ENCODE assay signal across 16 cellular contexts in genomic region chr1:51345300-51345687, GRCh38. TPM values are rescaled to one million over a fixed set of nuclear protein-coding genes. Genes with fewer than 3 reads are reported as not detected.
A peak's percentile ranks its signal among the peaks of the same experiment; 100 is the strongest.
DNase-seq lines count a peak whose midpoint lies in the region; ATAC-seq and TF ChIP-seq lines count a peak whose summit lies in the region.
"Had no signal": no experiment of that assay in that cellular context is flagged by ENCODE, and none has a peak within 500 bp of the region (broad histone marks: within the 10 kb centered on the region; RNA-seq: fewer than 3 reads in every experiment).

No MANE protein-coding gene starts in this region.

- ATAC-seq in omental fat pad (ENCODE audit: low FRiP score) = peak; percentile 16

- peaks cover 17% of the 10 kb centered on the region for H3K36me3 Mint-ChIP-seq in Calu3 (ENCODE audit: insufficient read depth, unreplicated experiment)

- peak overlapping the region; percentile 66 for H3K4me3 ChIP-seq in HUES64 (ENCODE audit: low read length)
- peak overlapping the region; percentile 53 for H3K4me3 ChIP-seq in left ventricle myocardium inferior
- no peak overlapping the region for H3K4me3 ChIP-seq in thyroid gland (replicated peaks in 1 of 3)

- WGBS in HUES64 = 71% methylated on average over 15 of the region's 15 CpGs
- 62 to 74% methylated on average over 9 to 15 of the region's 15 CpGs for WGBS in thyroid gland, 2 donors

- peaks cover 11% of the 10 kb centered on the region for H3K4me1 Mint-ChIP-seq in Calu3 (ENCODE audit: low read depth, unreplicated experiment)
- H3K4me1 Mint-ChIP-seq: activated CD4-positive, alpha-beta T cell treated with anti-CD3 and anti-CD28 coated beads, Interleukin-2, amount 10 ng/mL, durations not matched to agents 7 days and 5 days had no signal

- DNase-seq in Calu3 = no peak
- DNase-seq in left ventricle myocardium inferior = no peak
- DNase-seq in omental fat pad (ENCODE audit: low spot score) = no peak
- no peak for DNase-seq in thyroid gland
- DNase-seq in DMS79 (lab: John Stamatoyannopoulos, UW) = no peak
- DNase-seq in NOMO-1 treated with dmso at 0.1 percent for 144 hours (lab: John Stamatoyannopoulos, UW; ENCODE audit: unreplicated experiment) = no peak
- DNase-seq in stimulated activated CD4-positive, alpha-beta T cell treated with anti-CD3 and anti-CD28 coated beads, Interleukin-4, amount 100 ng/mL, for 4 hours = no peak
- DNase-seq: activated CD4-positive, alpha-beta T cell treated with anti-CD3 and anti-CD28 coated beads, Interleukin-2, amount 10 ng/mL, durations not matched to agents 7 days and 5 days; activated naive CD4-positive, alpha-beta T cell treated with anti-CD3 and anti-CD28 coated beads for 36 hours; anterior cingulate cortex; cerebellar nuclear complex; effector CD8-positive, alpha-beta T cell; GDM1; NCI-H2227 treated with DMSO at 0.1 percent for 48 hours had no signal

- H3K9me3 ChIP-seq in HUES64 (ENCODE audit: insufficient read depth, low read depth, low read length) (no peaks in the 10 kb centered on the region), left ventricle myocardium inferior (replicated peaks) (no peaks in the 10 kb centered on the region), thyroid gland (no peaks in the 10 kb centered on the region)
- H3K9me3 ChIP-seq: right lobe of liver had no signal

- intact Hi-C loops in Calu3 (cut with micrococcal nuclease; ENCODE audit: unreplicated experiment) = no loop called here
- intact Hi-C loops in left ventricle myocardium inferior (cut with micrococcal nuclease) = no loop called here
- intact Hi-C loops in thyroid gland (cut with DNase I) = no loop called here

- H3K27ac ChIP-seq in HUES64 (ENCODE audit: low read depth, low read length) = no peak overlapping the region
- H3K27ac ChIP-seq in left ventricle myocardium inferior (replicated peaks) = no peak overlapping the region
- H3K27ac ChIP-seq in thyroid gland = no peak overlapping the region
- H3K27ac ChIP-seq: right lobe of liver had no signal

- BruUV-seq in Calu3 (replicated peaks; lab: Mats Ljungman, UMichigan) = no TSS peak

- no peak overlapping the region for H3K27ac Mint-ChIP-seq in Calu3 (ENCODE audit: unreplicated experiment)
- H3K27ac Mint-ChIP-seq: activated CD4-positive, alpha-beta T cell treated with anti-CD3 and anti-CD28 coated beads, Interleukin-2, amount 10 ng/mL, durations not matched to agents 7 days and 5 days; activated naive CD4-positive, alpha-beta T cell treated with anti-CD3 and anti-CD28 coated beads for 36 hours had no signal

- H3K36me3 ChIP-seq in HUES64 (ENCODE audit: insufficient read depth, low read length) (no peaks in the 10 kb centered on the region), left ventricle myocardium inferior (no peaks in the 10 kb centered on the region), thyroid gland (no peaks in the 10 kb centered on the region)
- H3K36me3 ChIP-seq: right lobe of liver had no signal

- H3K4me3 Mint-ChIP-seq in Calu3 (ENCODE audit: low read depth, unreplicated experiment) = peak overlapping the region; percentile 77
- H3K4me3 Mint-ChIP-seq: activated CD4-positive, alpha-beta T cell treated with anti-CD3 and anti-CD28 coated beads, Interleukin-2, amount 10 ng/mL, durations not matched to agents 7 days and 5 days; activated naive CD4-positive, alpha-beta T cell treated with anti-CD3 and anti-CD28 coated beads for 36 hours had no signal

- no peak overlapping the region for H3K9ac ChIP-seq in HUES64 (ENCODE audit: low read depth, low read length)

- TF ChIP-seq CTCF in Calu3 (IDR thresholded peaks at IDR 0.05; ENCODE audit: unreplicated experiment) (no peak), left ventricle myocardium inferior (IDR thresholded peaks at IDR 0.05; ENCODE audit: borderline replicate concordance) (no peak), omental fat pad (IDR thresholded peaks at IDR 0.05) (no peak), thyroid gland (IDR thresholded peaks at IDR 0.05) (no peak)

- H3K27me3 Mint-ChIP-seq in Calu3 (ENCODE audit: unreplicated experiment) = no peaks in the 10 kb centered on the region

- H3K27me3 ChIP-seq in HUES64 (ENCODE audit: insufficient read depth, low read length) (peaks cover 29% of the 10 kb centered on the region), left ventricle myocardium inferior (ENCODE audit: low read depth) (peaks cover 46% of the 10 kb centered on the region), thyroid gland (no peaks in the 10 kb centered on the region)
- H3K27me3 ChIP-seq: right lobe of liver had no signal

- no peak for TF ChIP-seq POLR2A in thyroid gland (IDR thresholded peaks at IDR 0.05)

- no peaks in the 10 kb centered on the region for H3K9me3 Mint-ChIP-seq in Calu3 (ENCODE audit: low read depth, unreplicated experiment)
- H3K9me3 Mint-ChIP-seq: activated CD4-positive, alpha-beta T cell treated with anti-CD3 and anti-CD28 coated beads, Interleukin-2, amount 10 ng/mL, durations not matched to agents 7 days and 5 days; activated naive CD4-positive, alpha-beta T cell treated with anti-CD3 and anti-CD28 coated beads for 36 hours had no signal

- CTCF ChIA-PET in Calu3 (lab: Charles Lee) = interaction anchor here (0.6 kb wide), 2 partner anchors 255 to 311 kb away, joined by 8 read pairs; no protein-coding TSS in a partner anchor

- H3K4me1 ChIP-seq in HUES64 (ENCODE audit: insufficient read depth, low read length) = no peaks in the 10 kb centered on the region
- peaks cover 16% of the 10 kb centered on the region for H3K4me1 ChIP-seq in left ventricle myocardium inferior
- peaks cover 4 to 11% of the 10 kb centered on the region in 2 donors for H3K4me1 ChIP-seq in thyroid gland

RNA-seq across cellular contexts. Expression of gene TTC39A, which starts 14.9 kb away (rescaled TPM):
- total RNA-seq in Calu3 (2022) = 18.8 and 19.1 TPM in 2 replicates
- 2.7 TPM for polyA plus RNA-seq in HUES64 (2013, experiment 1 of 2)
- polyA plus RNA-seq in HUES64 (2013, experiment 2 of 2) = 3.8 TPM
- 25.7 TPM for total RNA-seq in left ventricle myocardium inferior
- 1 to 10 TPM in 3 of 4 donors, under 1 TPM in 1; 0.56 to 2.4 (median 1.7) TPM for total RNA-seq in omental fat pad
- 10 to 100 TPM; 13.6 to 56.0 (median 33.5) TPM for total RNA-seq in thyroid gland
- total RNA-seq: activated CD4-positive, alpha-beta T cell treated with anti-CD3 and anti-CD28 coated beads, Interleukin-2, amount 10 ng/mL, durations not matched to agents 7 days and 5 days; activated naive CD4-positive, alpha-beta T cell treated with anti-CD3 and anti-CD28 coated beads for 36 hours had no signal

Comparison
In these comparisons a context has a peak if more than half of its experiments do, and no peak if none do; other contexts are left out.
1. H3K4me3 ChIP-seq: peak in HUES64 (single experiment) and left ventricle myocardium inferior (single experiment); none in thyroid gland (0 of 3).